ENCODE assay signal across 19 cellular contexts in genomic region chr16:46920402-46921068, GRCh38. TPM values are rescaled to one million over a fixed set of nuclear protein-coding genes. Genes with fewer than 3 reads are reported as not detected.
A peak's percentile ranks its signal among the peaks of the same experiment; 100 is the strongest.
DNase-seq lines count a peak whose midpoint lies in the region; ATAC-seq, FAIRE-seq and TF ChIP-seq lines count a peak whose summit lies in the region.
"Had no signal": no experiment of that assay in that cellular context is flagged by ENCODE, and none has a peak within 500 bp of the region (broad histone marks: within the 10 kb centered on the region; RNA-seq: fewer than 3 reads in every experiment).

No MANE protein-coding gene starts in this region.

- no peak overlapping the region for H3K27ac ChIP-seq in mammary epithelial cell (ENCODE audit: insufficient read depth, low read depth, low read length)
- no peak overlapping the region for H3K27ac ChIP-seq in neural progenitor cell
- no peak overlapping the region for H3K27ac ChIP-seq in upper lobe of right lung
- H3K27ac ChIP-seq in right atrium auricular region: no peak overlapping the region
- H3K27ac ChIP-seq: thoracic aorta had no signal

- dilution Hi-C loops in mammary epithelial cell (cut with HindIII; ENCODE audit: low sequenced_read_pairs): no loop called here

- H3K9me3 Mint-ChIP-seq in neural progenitor cell: no peaks in the 10 kb centered on the region
- H3K9me3 Mint-ChIP-seq: CD4-positive, CD25-positive, alpha-beta regulatory T cell; dendritic cell treated with granulocyte-macrophage colony-stimulating factor and Interleukin-4, amounts not matched to agents 40 ng/mL and 50 ng/mL, for 4 days; naive B cell; T-helper 1 cell treated with Interleukin-12 subunit alpha and Interleukin-12 subunit beta and Interleukin-4 antibody, amounts not matched to agents 30 μg/mL and 1 μg/mL, for 36 hours had no signal

- in situ Hi-C loops in T47D (cut with HindIII; ENCODE audit: low pct_unique_long_range_greater_than_20kb, low sequenced_read_pairs): no loop called here
- in situ Hi-C loops in mammary epithelial cell (cut with MboI; ENCODE audit: low sequenced_read_pairs in 2 of 2): loop anchor here in 1 of 2 donors (10.0 kb wide), 1 partner anchor 66 kb away; no protein-coding TSS in a partner anchor

- peaks cover 17% of the 10 kb centered on the region for H3F3A ChIP-seq in neural progenitor cell (ENCODE audit: low read depth)

- FAIRE-seq in frontal cortex (lab: Jason Lieb, UNC): no peak
- FAIRE-seq: HTR-8/SVneo had no signal

- H3K4me1 Mint-ChIP-seq in neural progenitor cell: peaks cover 11% of the 10 kb centered on the region
- H3K4me1 Mint-ChIP-seq: CD4-positive, CD25-positive, alpha-beta regulatory T cell had no signal

- peaks cover 44% of the 10 kb centered on the region for H3K36me3 Mint-ChIP-seq in neural progenitor cell
- H3K36me3 Mint-ChIP-seq: CD4-positive, CD25-positive, alpha-beta regulatory T cell; naive B cell had no signal

- ATAC-seq in upper lobe of right lung: peak; percentile 71

- H3K9me3 ChIP-seq in mammary epithelial cell (replicated peaks; ENCODE audit: insufficient read depth, low read length) (no peaks in the 10 kb centered on the region), neural progenitor cell (ENCODE audit: low read depth) (no peaks in the 10 kb centered on the region), upper lobe of right lung (no peaks in the 10 kb centered on the region), right atrium auricular region (no peaks in the 10 kb centered on the region)
- H3K9me3 ChIP-seq: MG63, thoracic aorta had no signal

- H3K4me2 ChIP-seq in mammary epithelial cell (ENCODE audit: insufficient read depth, low read depth, low read length) (no peak overlapping the region), neural progenitor cell (no peak overlapping the region)

- BruUV-seq in mammary epithelial cell (replicated peaks; lab: Mats Ljungman, UMichigan): no TSS peak

- TF ChIP-seq CTCF in mammary epithelial cell (conservative IDR thresholded peaks at IDR 0.05 in 1 of 2, IDR thresholded peaks at IDR 0.05 in 1 of 2; ENCODE audit: extremely low read depth in 1 of 2, insufficient read depth in 1 of 2, low read depth in 1 of 2, low read length in 2 of 2): no peak
- no peak for TF ChIP-seq CTCF in epithelial cell of esophagus (IDR thresholded peaks at IDR 0.05; ENCODE audit: insufficient read depth, low read depth, low read length, missing control alignments)
- no peak for TF ChIP-seq CTCF in neural progenitor cell (IDR thresholded peaks at IDR 0.05)
- TF ChIP-seq CTCF in upper lobe of right lung (IDR thresholded peaks at IDR 0.05): no peak
- no peak for TF ChIP-seq CTCF in right atrium auricular region (IDR thresholded peaks at IDR 0.05)

- no peak overlapping the region for H3K4me3 Mint-ChIP-seq in neural progenitor cell
- H3K4me3 Mint-ChIP-seq: CD4-positive, CD25-positive, alpha-beta regulatory T cell; dendritic cell treated with granulocyte-macrophage colony-stimulating factor and Interleukin-4, amounts not matched to agents 40 ng/mL and 50 ng/mL, for 4 days; T-helper 1 cell treated with Interleukin-12 subunit alpha and Interleukin-12 subunit beta and Interleukin-4 antibody, amounts not matched to agents 30 μg/mL and 1 μg/mL, for 36 hours had no signal

- CTCF ChIA-PET in mammary epithelial cell (lab: Charles Lee; ENCODE audit: low non-redundant PET): no interaction called here

- no peaks in the 10 kb centered on the region for H3K27me3 ChIP-seq in mammary epithelial cell (ENCODE audit: insufficient read depth, low read length)
- H3K27me3 ChIP-seq in neural progenitor cell: no peaks in the 10 kb centered on the region
- no peaks in the 10 kb centered on the region for H3K27me3 ChIP-seq in upper lobe of right lung
- H3K27me3 ChIP-seq in right atrium auricular region: no peaks in the 10 kb centered on the region
- H3K27me3 ChIP-seq: MG63 had no signal

- peaks cover 7% of the 10 kb centered on the region for H3K27me3 Mint-ChIP-seq in neural progenitor cell (ENCODE audit: insufficient read depth, low read depth)
- H3K27me3 Mint-ChIP-seq: CD4-positive, CD25-positive, alpha-beta regulatory T cell; dendritic cell treated with granulocyte-macrophage colony-stimulating factor and Interleukin-4, amounts not matched to agents 40 ng/mL and 50 ng/mL, for 4 days; naive B cell had no signal

- no peaks in the 10 kb centered on the region for H3K79me2 ChIP-seq in mammary epithelial cell (ENCODE audit: insufficient read depth, low read length)
- no peaks in the 10 kb centered on the region for H3K79me2 ChIP-seq in neural progenitor cell (ENCODE audit: low read depth)

- H3K9ac ChIP-seq in mammary epithelial cell (ENCODE audit: insufficient read depth, low read length) (no peak overlapping the region), neural progenitor cell (no peak overlapping the region)

- H3K4me1 ChIP-seq in mammary epithelial cell (ENCODE audit: insufficient read depth, low read length): no peaks in the 10 kb centered on the region
- H3K4me1 ChIP-seq in neural progenitor cell: peaks cover 10% of the 10 kb centered on the region
- H3K4me1 ChIP-seq in upper lobe of right lung: no peaks in the 10 kb centered on the region
- H3K4me1 ChIP-seq in right atrium auricular region: no peaks in the 10 kb centered on the region

- H4K20me1 ChIP-seq in mammary epithelial cell (ENCODE audit: insufficient read depth, low read length) (no peaks in the 10 kb centered on the region), neural progenitor cell (ENCODE audit: low read depth) (peaks cover 11% of the 10 kb centered on the region)

- H3K36me3 ChIP-seq in mammary epithelial cell (ENCODE audit: insufficient read depth, low read length) (peaks cover 19% of the 10 kb centered on the region), neural progenitor cell (no peaks in the 10 kb centered on the region), upper lobe of right lung (peaks cover 6% of the 10 kb centered on the region), right atrium auricular region (no peaks in the 10 kb centered on the region)

- H3K4me3 ChIP-seq in mammary epithelial cell (replicated peaks in 1 of 3; ENCODE audit: insufficient read depth in 1 of 3, low read depth in 2 of 3, low read length in 3 of 3) (no peak overlapping the region), epithelial cell of esophagus (ENCODE audit: low read length) (no peak overlapping the region), neural progenitor cell (no peak overlapping the region), upper lobe of right lung (no peak overlapping the region), right atrium auricular region (no peak overlapping the region)
- H3K4me3 ChIP-seq: MG63, thoracic aorta had no signal

- H2AFZ ChIP-seq in mammary epithelial cell (ENCODE audit: low read depth, low read length) (no peak overlapping the region), neural progenitor cell (replicated peaks) (no peak overlapping the region)

- 40% methylated on average over 9 of the region's 9 CpGs for WGBS in mammary epithelial cell (ENCODE audit: low coverage, missing lambda C conversion rate)

- DNase-seq in T47D (ENCODE audit: low read depth in 1 of 2, low spot score in 1 of 2): peak; percentile 13 to 57
- no peak for DNase-seq in mammary epithelial cell
- DNase-seq in epithelial cell of esophagus (ENCODE audit: low read depth): peak; percentile 33
- DNase-seq in neural progenitor cell (ENCODE audit: low spot score): no peak
- DNase-seq in upper lobe of right lung: no peak
- DNase-seq in frontal cortex (ENCODE audit: low spot score in 2 of 2): no peak
- no peak for DNase-seq in right atrium auricular region (ENCODE audit: low spot score)
- DNase-seq in activated CD4-positive, CD25-positive, alpha-beta regulatory T cell (lab: John Stamatoyannopoulos, UW): no peak
- DNase-seq: activated gamma-delta T cell treated with Interleukin-2 at 50 U/mL for 16 hours; aorta; CD4-positive, CD25-positive, alpha-beta regulatory T cell; MG63; naive B cell; NCI-H1930; NCI-H748 treated with DMSO at 0.1 percent for 48 hours had no signal

- intact Hi-C loops in mammary epithelial cell (cut with micrococcal nuclease): no loop called here
- intact Hi-C loops in upper lobe of right lung (cut with DNase I): loop anchor here (5.0 kb wide), 1 partner anchor 198 kb away; no protein-coding TSS in a partner anchor

- H3K27ac Mint-ChIP-seq in neural progenitor cell: peak overlapping the region; percentile 6
- H3K27ac Mint-ChIP-seq: dendritic cell treated with granulocyte-macrophage colony-stimulating factor and Interleukin-4, amounts not matched to agents 40 ng/mL and 50 ng/mL, for 4 days; T-helper 1 cell treated with Interleukin-12 subunit alpha and Interleukin-12 subunit beta and Interleukin-4 antibody, amounts not matched to agents 30 μg/mL and 1 μg/mL, for 36 hours had no signal

RNA-seq across cellular contexts. Expression of gene GPT2, which starts 36.4 kb away (rescaled TPM):
- total RNA-seq in mammary epithelial cell (10 to 100 TPM; 59.9 to 81.5 TPM), neural progenitor cell (ENCODE audit: low replicate concordance) (21.6 and 37.7 TPM in 2 replicates), upper lobe of right lung (6.2 TPM), frontal cortex (19.6 TPM), right atrium auricular region (10 to 100 TPM in 1 of 2 donors, 1 to 10 TPM in 1; 3.7 to 12.1 TPM)
- 34.8 TPM for polyA plus RNA-seq in mammary epithelial cell
- polyA minus RNA-seq in mammary epithelial cell: 25.3 TPM

RNA-seq across cellular contexts. Expression of gene DNAJA2, which starts 52.9 kb away (rescaled TPM):
- total RNA-seq in mammary epithelial cell (10 to 100 TPM; 64.1 to 72.0 TPM), neural progenitor cell (ENCODE audit: low replicate concordance) (70.1 and 113 TPM in 2 replicates), upper lobe of right lung (43.4 TPM), frontal cortex (128 TPM), right atrium auricular region (10 to 100 TPM; 50.6 to 74.0 TPM)
- polyA plus RNA-seq in mammary epithelial cell: 19.3 TPM
- 54.2 TPM for polyA minus RNA-seq in mammary epithelial cell

Comparison
In these comparisons a context has a peak if more than half of its experiments do, and no peak if none do; other contexts are left out.
1. DNase-seq: peak in T47D (2 of 2) and epithelial cell of esophagus (single experiment); none in mammary epithelial cell (single experiment), neural progenitor cell (single experiment), upper lobe of right lung (single experiment), frontal cortex (0 of 2), right atrium auricular region (single experiment) and activated CD4-positive, CD25-positive, alpha-beta regulatory T cell (0 of 4).